ENCODE assay signal across 15 cellular contexts in genomic region chr6:6737666-6738065, GRCh38.
DNase-seq lines count a peak whose midpoint lies in the region; ATAC-seq and TF ChIP-seq lines count a peak whose summit lies in the region.
"Had no signal": no experiment of that assay in that cellular context is flagged by ENCODE, and none has a peak within 500 bp of the region (broad histone marks: within the 10 kb centered on the region; RNA-seq: fewer than 3 reads in every experiment).

No MANE protein-coding gene starts in this region.

- no peaks in the 10 kb centered on the region for H3K36me3 ChIP-seq in ascending aorta
- no peaks in the 10 kb centered on the region for H3K36me3 ChIP-seq in left ventricle myocardium inferior
- H3K36me3 ChIP-seq in psoas muscle (ENCODE audit: insufficient read depth in 1 of 2, low read depth in 1 of 2), result no peaks in the 10 kb centered on the region
- H3K36me3 ChIP-seq in vagina, result no peaks in the 10 kb centered on the region
- H3K36me3 ChIP-seq: right lobe of liver had no signal

- H3K9me3 ChIP-seq in ascending aorta (no peaks in the 10 kb centered on the region), left ventricle myocardium inferior (replicated peaks) (no peaks in the 10 kb centered on the region), psoas muscle (no peaks in the 10 kb centered on the region), vagina (no peaks in the 10 kb centered on the region)
- H3K9me3 ChIP-seq: right lobe of liver had no signal

- WGBS in psoas muscle, 3 donors, result 51 to 54% (median 53%) methylated on average over 6 of the region's 6 CpGs

- TF ChIP-seq CTCF in ascending aorta (IDR thresholded peaks at IDR 0.05) (no peak), left ventricle myocardium inferior (IDR thresholded peaks at IDR 0.05; ENCODE audit: borderline replicate concordance) (no peak), psoas muscle (IDR thresholded peaks at IDR 0.05) (no peak), vagina (IDR thresholded peaks at IDR 0.05) (no peak)

- H3K4me3 ChIP-seq in ascending aorta, result peak overlapping the region; percentile 33 to 42
- H3K4me3 ChIP-seq in left ventricle myocardium inferior, result peak overlapping the region; percentile 63
- peak overlapping the region; percentile 60 for H3K4me3 ChIP-seq in psoas muscle
- H3K4me3 ChIP-seq in vagina, result peak overlapping the region; percentile 30 to 42
- H3K4me3 ChIP-seq: GM12878 had no signal

- ATAC-seq in psoas muscle, result peak in 1 of 4 donors; percentile 12
- ATAC-seq in stimulated activated naive CD8-positive, alpha-beta T cell treated with anti-CD3 and anti-CD28 coated beads, Interleukin-15, amount 100 ng/mL, for 72 hours, result no peak
- ATAC-seq: GM12878; naive thymus-derived CD8-positive, alpha-beta T cell had no signal

- no peak overlapping the region for H3K27ac ChIP-seq in ascending aorta
- H3K27ac ChIP-seq in left ventricle myocardium inferior (replicated peaks), result peak overlapping the region; percentile 89
- H3K27ac ChIP-seq in psoas muscle, result peak overlapping the region; percentile 86
- peak overlapping the region; percentile 44 for H3K27ac ChIP-seq in vagina
- H3K27ac ChIP-seq: right lobe of liver had no signal

- H3K27ac Mint-ChIP-seq in stimulated activated naive CD8-positive, alpha-beta T cell treated with anti-CD3 and anti-CD28 coated beads, Interleukin-15, amount 100 ng/mL, for 72 hours, result no peak overlapping the region
- H3K27ac Mint-ChIP-seq: activated naive CD8-positive, alpha-beta T cell treated with anti-CD3 and anti-CD28 coated beads for 36 hours; CD4-positive, alpha-beta memory T cell; naive thymus-derived CD8-positive, alpha-beta T cell had no signal

- no peak overlapping the region for H3K4me3 Mint-ChIP-seq in stimulated activated naive CD8-positive, alpha-beta T cell treated with anti-CD3 and anti-CD28 coated beads, Interleukin-15, amount 100 ng/mL, for 72 hours
- H3K4me3 Mint-ChIP-seq: CD4-positive, alpha-beta memory T cell had no signal

- intact Hi-C loops in ascending aorta (cut with DNase I), result no loop called here
- intact Hi-C loops in left ventricle myocardium inferior (cut with micrococcal nuclease), result no loop called here
- intact Hi-C loops in psoas muscle (cut with DNase I), result loop anchor here in 1 of 2 donors (10.0 kb wide), 1 partner anchor 397 kb away; no protein-coding TSS in a partner anchor
- intact Hi-C loops in vagina (cut with DNase I), result no loop called here

- no peak for TF ChIP-seq POLR2A in vagina (IDR thresholded peaks at IDR 0.05)

- no peaks in the 10 kb centered on the region for H3K4me1 Mint-ChIP-seq in stimulated activated naive CD8-positive, alpha-beta T cell treated with anti-CD3 and anti-CD28 coated beads, Interleukin-15, amount 100 ng/mL, for 72 hours
- H3K4me1 Mint-ChIP-seq: activated naive CD8-positive, alpha-beta T cell treated with anti-CD3 and anti-CD28 coated beads for 36 hours; CD4-positive, alpha-beta memory T cell had no signal

- H3K9me3 Mint-ChIP-seq in stimulated activated naive CD8-positive, alpha-beta T cell treated with anti-CD3 and anti-CD28 coated beads, Interleukin-15, amount 100 ng/mL, for 72 hours, result no peaks in the 10 kb centered on the region
- H3K9me3 Mint-ChIP-seq: activated naive CD8-positive, alpha-beta T cell treated with anti-CD3 and anti-CD28 coated beads for 36 hours; naive thymus-derived CD8-positive, alpha-beta T cell had no signal

- H3K27me3 Mint-ChIP-seq in stimulated activated naive CD8-positive, alpha-beta T cell treated with anti-CD3 and anti-CD28 coated beads, Interleukin-15, amount 100 ng/mL, for 72 hours, result peaks cover 39% of the 10 kb centered on the region

- no peaks in the 10 kb centered on the region for H3K4me1 ChIP-seq in ascending aorta
- H3K4me1 ChIP-seq in left ventricle myocardium inferior, result peaks cover 60% of the 10 kb centered on the region
- peaks cover 43% of the 10 kb centered on the region for H3K4me1 ChIP-seq in psoas muscle
- H3K4me1 ChIP-seq in vagina, result peaks cover 7% of the 10 kb centered on the region
- H3K4me1 ChIP-seq: right lobe of liver had no signal

- H3K27me3 ChIP-seq in ascending aorta, result no peaks in the 10 kb centered on the region
- H3K27me3 ChIP-seq in left ventricle myocardium inferior (ENCODE audit: low read depth), result no peaks in the 10 kb centered on the region
- H3K27me3 ChIP-seq in psoas muscle (ENCODE audit: insufficient read depth in 3 of 3, low read length in 2 of 3), result no peaks in the 10 kb centered on the region
- H3K27me3 ChIP-seq in vagina, result no peaks in the 10 kb centered on the region
- H3K27me3 ChIP-seq: right lobe of liver had no signal

- DNase-seq in ascending aorta (ENCODE audit: low spot score in 2 of 2) (no peak), left ventricle myocardium inferior (no peak), psoas muscle (no peak), vagina (ENCODE audit: extremely low spot score in 2 of 2) (no peak), DMS79 treated with DMSO at 0.1 percent for 48 hours (lab: John Stamatoyannopoulos, UW) (no peak), A172 (ENCODE audit: low spot score) (no peak)
- no peak for DNase-seq in stimulated activated naive CD8-positive, alpha-beta T cell treated with anti-CD3 and anti-CD28 coated beads, Interleukin-15, amount 100 ng/mL, for 72 hours
- DNase-seq: activated naive CD8-positive, alpha-beta T cell treated with anti-CD3 and anti-CD28 coated beads for 36 hours; activated T-cell treated with anti-CD3 and anti-CD28 coated beads, Interleukin-2, amount 50 U/mL, for 1 hour; CD4-positive, alpha-beta memory T cell; naive thymus-derived CD8-positive, alpha-beta T cell; NCI-H774; right lobe of liver; T-helper 2 cell had no signal

Comparison
In these comparisons a context has a peak if more than half of its experiments do, and no peak if none do; other contexts are left out.
1. H3K27ac ChIP-seq: peak in left ventricle myocardium inferior (single experiment), psoas muscle (single experiment) and vagina (single experiment); none in ascending aorta (0 of 2).
2. Peak in every context shown above with its lines, with median percentiles within 50 percentile points of each other: H3K4me3 ChIP-seq.